8 cellular contexts compared by ENCODE assay signal in genomic region chr1:205438213-205439158, GRCh38. TPM values are rescaled to one million over a fixed set of nuclear protein-coding genes. Genes with fewer than 3 reads are reported as not detected.
A peak's percentile ranks its signal among the peaks of the same experiment; 100 is the strongest.
DNase-seq lines count a peak whose midpoint lies in the region; ATAC-seq and TF ChIP-seq lines count a peak whose summit lies in the region.

No MANE protein-coding gene starts in this region.

- no peaks in the 10 kb centered on the region for H3K36me3 Mint-ChIP-seq in endodermal cell (ENCODE audit: low read depth)
- H3K36me3 Mint-ChIP-seq in activated T-helper 17 cell treated with anti-CD3 and anti-CD28 coated beads, Interleukin-2, amount 50 U/mL, for 72 hours (ENCODE audit: low read depth), result no peaks in the 10 kb centered on the region
- no peaks in the 10 kb centered on the region for H3K36me3 Mint-ChIP-seq in activated T-cell treated with anti-CD3 and anti-CD28 coated beads, Interleukin-2, amount 50 U/mL, for 4 hours (ENCODE audit: insufficient read depth)

- H3K4me3 Mint-ChIP-seq in endodermal cell, result no peak overlapping the region
- H3K4me3 Mint-ChIP-seq in activated T-helper 17 cell treated with anti-CD3 and anti-CD28 coated beads, Interleukin-2, amount 50 U/mL, for 72 hours, result no peak overlapping the region
- H3K4me3 Mint-ChIP-seq in activated T-cell treated with anti-CD3 and anti-CD28 coated beads, Interleukin-2, amount 50 U/mL, for 4 hours, result no peak overlapping the region

- CTCF ChIA-PET in HEK293 (lab: Yijun Ruan, JAX), result interaction anchor here (0.5 to 4.3 kb wide), 22 partner anchors 7 to 264 kb away, joined by 3 to 48 read pairs (median 4); no protein-coding TSS in a partner anchor

- POLR2A ChIA-PET in HEK293 (lab: Yijun Ruan, JAX), result no interaction called here

- H3K9ac ChIP-seq in OCI-LY3 (ENCODE audit: low read length) (no peak overlapping the region), endodermal cell (ENCODE audit: extremely low read depth, low read length, poor library complexity, severe bottlenecking) (no peak overlapping the region)

- H3K4me2 ChIP-seq in OCI-LY3 (ENCODE audit: low read length), result no peak overlapping the region

- H3K4me3 ChIP-seq in HEK293 (ENCODE audit: low read depth, low read length) (no peak overlapping the region), OCI-LY3 (ENCODE audit: low read length) (no peak overlapping the region), endodermal cell (ENCODE audit: low read length) (no peak overlapping the region), mucosa of descending colon (no peak overlapping the region)

- no peaks in the 10 kb centered on the region for H3K36me3 ChIP-seq in HEK293 (ENCODE audit: control insufficient read depth in 2 of 2, insufficient read depth in 1 of 2, low read length in 2 of 2)
- no peaks in the 10 kb centered on the region for H3K36me3 ChIP-seq in OCI-LY3 (replicated peaks; ENCODE audit: low read depth, low read length)
- no peaks in the 10 kb centered on the region for H3K36me3 ChIP-seq in endodermal cell (ENCODE audit: control insufficient read depth, insufficient read depth, low read length)
- H3K36me3 ChIP-seq in mucosa of descending colon (ENCODE audit: low read depth), result no peaks in the 10 kb centered on the region

- DNase-seq in AG09319 (ENCODE audit: extremely low read depth, low read depth), result no peak
- peak; percentile 69 for DNase-seq in endodermal cell
- DNase-seq in mucosa of descending colon, result peak; percentile 84 to 90 (median 87)
- no peak for DNase-seq in activated T-cell treated with anti-CD3 and anti-CD28 coated beads, Interleukin-2, amount 50 U/mL, for 4 hours

- peaks cover 3% of the 10 kb centered on the region; the same call in 1 of the 2 replicates for H3K4me1 ChIP-seq in HEK293 (ENCODE audit: control insufficient read depth, insufficient read depth, low read length)
- peaks cover 36% of the 10 kb centered on the region for H3K4me1 ChIP-seq in OCI-LY3 (ENCODE audit: low read length)
- peaks cover 17% of the 10 kb centered on the region for H3K4me1 ChIP-seq in endodermal cell (ENCODE audit: control insufficient read depth, insufficient read depth, low read length)
- peaks cover 32% of the 10 kb centered on the region for H3K4me1 ChIP-seq in mucosa of descending colon (ENCODE audit: low read depth)

- no peaks in the 10 kb centered on the region for H3K9me3 Mint-ChIP-seq in endodermal cell
- no peaks in the 10 kb centered on the region for H3K9me3 Mint-ChIP-seq in activated T-helper 17 cell treated with anti-CD3 and anti-CD28 coated beads, Interleukin-2, amount 50 U/mL, for 72 hours
- no peaks in the 10 kb centered on the region for H3K9me3 Mint-ChIP-seq in activated T-cell treated with anti-CD3 and anti-CD28 coated beads, Interleukin-2, amount 50 U/mL, for 4 hours

- ATAC-seq in mucosa of descending colon (peak; percentile 61), HG03342 (IDR thresholded peaks at IDR 0.05; ENCODE audit: unreplicated experiment) (no peak)
- ATAC-seq in activated T-helper 17 cell treated with anti-CD3 and anti-CD28 coated beads, Interleukin-2, amount 50 U/mL, for 72 hours (replicated peaks), result no peak
- no peak for ATAC-seq in activated T-cell treated with anti-CD3 and anti-CD28 coated beads, Interleukin-2, amount 50 U/mL, for 4 hours

- H3K27ac ChIP-seq in HEK293 (ENCODE audit: extremely low read depth, low read depth, low read length) (no peak overlapping the region), OCI-LY3 (ENCODE audit: low read length) (no peak overlapping the region), endodermal cell (ENCODE audit: low read depth, low read length) (no peak overlapping the region)

- H3K27me3 ChIP-seq in OCI-LY3 (ENCODE audit: low read depth, low read length) (peaks cover 27% of the 10 kb centered on the region), endodermal cell (ENCODE audit: control insufficient read depth, insufficient read depth, low read length, poor library complexity, severe bottlenecking) (no peaks in the 10 kb centered on the region)

- intact Hi-C loops in mucosa of descending colon (cut with DNase I, micrococcal nuclease), result no loop called here

- H3K4me1 Mint-ChIP-seq in endodermal cell, result peaks cover 36% of the 10 kb centered on the region
- peaks cover 13% of the 10 kb centered on the region for H3K4me1 Mint-ChIP-seq in activated T-helper 17 cell treated with anti-CD3 and anti-CD28 coated beads, Interleukin-2, amount 50 U/mL, for 72 hours
- peaks cover 25% of the 10 kb centered on the region for H3K4me1 Mint-ChIP-seq in activated T-cell treated with anti-CD3 and anti-CD28 coated beads, Interleukin-2, amount 50 U/mL, for 4 hours (ENCODE audit: low read depth)

- H3K79me2 ChIP-seq in OCI-LY3 (ENCODE audit: low read length), result no peaks in the 10 kb centered on the region

- H3K9me3 ChIP-seq in HEK293 (ENCODE audit: control insufficient read depth, insufficient read depth, low read depth, low read length) (no peaks in the 10 kb centered on the region), OCI-LY3 (ENCODE audit: insufficient read depth, low read length) (no peaks in the 10 kb centered on the region), endodermal cell (ENCODE audit: control insufficient read depth, low read length) (no peaks in the 10 kb centered on the region), mucosa of descending colon (no peaks in the 10 kb centered on the region)

- 82 to 88% methylated on average over 6 to 13 of the region's 13 CpGs for WGBS in endodermal cell (ENCODE audit: insufficient coverage in 1 of 2, insufficient read length in 1 of 2), 2 experiments

- no peak overlapping the region for H3K27ac Mint-ChIP-seq in endodermal cell
- no peak overlapping the region for H3K27ac Mint-ChIP-seq in activated T-helper 17 cell treated with anti-CD3 and anti-CD28 coated beads, Interleukin-2, amount 50 U/mL, for 72 hours

- no peak overlapping the region for H2AFZ ChIP-seq in OCI-LY3 (ENCODE audit: low read depth, low read length)

- H3K27me3 Mint-ChIP-seq in endodermal cell (ENCODE audit: insufficient read depth), result peaks cover 20% of the 10 kb centered on the region
- H3K27me3 Mint-ChIP-seq in activated T-helper 17 cell treated with anti-CD3 and anti-CD28 coated beads, Interleukin-2, amount 50 U/mL, for 72 hours, result peaks cover 11% of the 10 kb centered on the region
- H3K27me3 Mint-ChIP-seq in activated T-cell treated with anti-CD3 and anti-CD28 coated beads, Interleukin-2, amount 50 U/mL, for 4 hours (ENCODE audit: low read depth), result peaks cover 8% of the 10 kb centered on the region

- TF ChIP-seq CTCF in AG09319 (IDR thresholded peaks at IDR 0.05; ENCODE audit: low read depth, low read length) (peak; percentile 40), HEK293 (tag by site-specific recombination; IDR thresholded peaks at IDR 0.05) (peak; percentile 79), OCI-LY3 (IDR thresholded peaks at IDR 0.05; ENCODE audit: low read depth, low read length) (peak; percentile 37), endodermal cell (conservative IDR thresholded peaks at IDR 0.05) (peak; percentile 67), mucosa of descending colon (IDR thresholded peaks at IDR 0.05) (peak; percentile 72)

- H4K20me1 ChIP-seq in OCI-LY3 (ENCODE audit: insufficient read depth, low read length), result no peaks in the 10 kb centered on the region

TF ChIP-seq in HEK293, 187 proteins besides CTCF, POLR2A, EP300 and RAD21 (continues in another document):
- TF ChIP-seq WT1 (tag by site-specific recombination; IDR thresholded peaks at IDR 0.05), result peak; percentile 74
- TF ChIP-seq SP7 (tag by site-specific recombination; IDR thresholded peaks at IDR 0.05), result 0 out of 2 replicates have a peak, but pooled peaks have one; percentile 16
- TF ChIP-seq IKZF3 (tag by site-specific recombination; IDR thresholded peaks at IDR 0.05), result peak; percentile 85
- TF ChIP-seq ZSCAN16 (tag by site-specific recombination; IDR thresholded peaks at IDR 0.05), result no peak
- TF ChIP-seq OVOL3 (tag by site-specific recombination; IDR thresholded peaks at IDR 0.05), result no peak
- no peak for TF ChIP-seq ZNF16 (tag by site-specific recombination; IDR thresholded peaks at IDR 0.05; ENCODE audit: low read depth)
- TF ChIP-seq GLIS1 (tag by site-specific recombination; IDR thresholded peaks at IDR 0.05), result peak; percentile 72; the same call in 1 of the 2 replicates
- 0 out of 2 replicates have a peak, but pooled peaks have one; percentile 30 for TF ChIP-seq ZEB2 (tag by site-specific recombination; IDR thresholded peaks at IDR 0.05)
- TF ChIP-seq PATZ1 (tag by site-specific recombination; IDR thresholded peaks at IDR 0.05), result peak; percentile 41; the same call in 1 of the 2 replicates

RNA-seq across cellular contexts. Expression of gene LEMD1, which starts 16.6 kb away (rescaled TPM):
- total RNA-seq in endodermal cell, result 10 to 100 TPM; 13.5 to 16.7 TPM
- 20.5 TPM for polyA plus RNA-seq in endodermal cell (2013, experiment 1 of 2)
- polyA plus RNA-seq in endodermal cell (2013, experiment 2 of 2), result 20.2 TPM
- total RNA-seq in mucosa of descending colon, result not detected
- total RNA-seq in activated T-helper 17 cell treated with anti-CD3 and anti-CD28 coated beads, Interleukin-2, amount 50 U/mL, for 72 hours, result 1 to 10 TPM in 1 of 2 donors, under 1 TPM in 1; 0.61 to 1.1 TPM
- under 1 TPM in 1 of 3 donors, not detected in 2; 0.74 TPM for total RNA-seq in activated T-cell treated with anti-CD3 and anti-CD28 coated beads, Interleukin-2, amount 50 U/mL, for 4 hours

RNA-seq across cellular contexts. Expression of gene BLACAT1, which starts 17.4 kb away (rescaled TPM):
- total RNA-seq in endodermal cell (1 to 10 TPM; 7.4 to 7.6 TPM), mucosa of descending colon (under 1 TPM; 0.14 to 0.46 (median 0.19) TPM)
- 9.3 TPM for polyA plus RNA-seq in endodermal cell (2013, experiment 1 of 2)
- 9.8 TPM for polyA plus RNA-seq in endodermal cell (2013, experiment 2 of 2)
- under 1 TPM; 0.61 to 0.95 TPM for total RNA-seq in activated T-helper 17 cell treated with anti-CD3 and anti-CD28 coated beads, Interleukin-2, amount 50 U/mL, for 72 hours
- total RNA-seq in activated T-cell treated with anti-CD3 and anti-CD28 coated beads, Interleukin-2, amount 50 U/mL, for 4 hours, result under 1 TPM in 2 of 3 donors, not detected in 1; 0.11 to 0.13 TPM

Comparison
In these comparisons a context has a peak if more than half of its experiments do, and no peak if none do; other contexts are left out.
1. DNase-seq: peak in endodermal cell (single experiment) and mucosa of descending colon (3 of 3); none in AG09319 (single experiment) and activated T-cell treated with anti-CD3 and anti-CD28 coated beads, Interleukin-2, amount 50 U/mL, for 4 hours (single experiment).
2. RNA of gene LEMD1, which starts 16.6 kb away (total RNA-seq): 13.5 to 16.7 TPM in endodermal cell; 0.61 to 1.1 TPM in activated T-helper 17 cell treated with anti-CD3 and anti-CD28 coated beads, Interleukin-2, amount 50 U/mL, for 72 hours, 0.74 TPM in activated T-cell treated with anti-CD3 and anti-CD28 coated beads, Interleukin-2, amount 50 U/mL, for 4 hours and not detected in mucosa of descending colon; every median in the first group is over 4 times any median in the second.
3. RNA of gene BLACAT1, which starts 17.4 kb away (total RNA-seq): 7.4 to 7.6 TPM in endodermal cell; 0.61 to 0.95 TPM in activated T-helper 17 cell treated with anti-CD3 and anti-CD28 coated beads, Interleukin-2, amount 50 U/mL, for 72 hours, 0.14 to 0.46 TPM in mucosa of descending colon and 0.11 to 0.13 TPM in activated T-cell treated with anti-CD3 and anti-CD28 coated beads, Interleukin-2, amount 50 U/mL, for 4 hours; every median in the first group is over 4 times any median in the second.
4. Peak in every context shown above with its lines, with median percentiles within 50 percentile points of each other: CTCF ChIP-seq.